In the genomic region with DNA sequence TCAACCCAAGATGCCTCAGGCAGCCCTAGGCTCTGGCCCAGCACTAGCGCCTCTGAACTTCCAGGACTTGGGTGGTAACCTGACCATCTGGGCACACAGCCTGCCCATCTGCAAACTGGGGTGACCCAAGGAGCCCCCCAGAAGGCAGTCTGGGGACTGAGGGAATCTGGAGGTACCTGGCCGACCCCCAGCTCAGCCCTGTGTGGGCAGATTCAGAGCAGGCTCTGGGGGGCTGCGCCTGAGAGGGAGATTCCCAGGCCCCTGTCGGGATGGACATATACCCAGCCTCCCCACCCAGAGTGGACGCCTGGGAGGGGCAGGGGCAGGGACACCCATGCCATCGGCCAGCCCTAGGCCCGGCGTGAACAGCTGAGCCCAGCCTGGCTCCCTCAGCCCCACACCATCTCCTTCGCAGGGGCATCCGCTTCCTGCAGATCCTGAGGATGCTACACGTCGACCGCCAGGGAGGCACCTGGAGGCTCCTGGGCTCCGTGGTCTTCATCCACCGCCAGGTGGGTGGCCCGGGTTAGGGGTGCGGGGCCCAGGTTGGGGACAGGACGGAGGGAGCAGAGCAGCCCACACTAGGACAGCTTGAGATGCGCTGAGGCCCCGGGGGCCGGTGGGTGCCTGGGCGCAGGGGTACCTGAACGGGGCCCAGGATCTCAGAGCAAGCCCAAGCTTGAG, we compare ENCODE assay signal across 26 cellular contexts.
"Had no signal": no experiment of that assay in that cellular context is flagged by ENCODE, and none has a peak within 500 bp of the region (broad histone marks: within the 10 kb centered on the region; RNA-seq: fewer than 3 reads in every experiment).

No MANE protein-coding gene starts in this region.

- H3K36me3 Mint-ChIP-seq: activated naive CD8-positive, alpha-beta T cell; immature natural killer cell; type B pancreatic cell; WTC11 had no signal

- ATAC-seq: activated CD4-positive, alpha-beta T cell treated with anti-CD3 and anti-CD28 coated beads for 36 hours; activated T-helper 17 cell treated with anti-CD3 and anti-CD28 coated beads, Interleukin-2, amount 50 U/mL, for 72 hours; naive thymus-derived CD4-positive, alpha-beta T cell; stimulated activated naive B cell treated with anti-CD40 and anti-IgM and Interleukin-4, amounts not matched to agents 10 μg/mL and 1 μg/mL and 100 μg/mL, for 72 hours; WTC11 had no signal

- H3K4me3 Mint-ChIP-seq: activated CD4-positive, alpha-beta T cell treated with anti-CD3 and anti-CD28 coated beads for 36 hours; activated naive CD8-positive, alpha-beta T cell; activated T-cell treated with anti-CD3 and anti-CD28 coated beads, Interleukin-2, amount 50 U/mL, for 24 hours; activated T-helper 17 cell treated with anti-CD3 and anti-CD28 coated beads, Interleukin-2, amount 50 U/mL, for 72 hours; immature natural killer cell; naive thymus-derived CD4-positive, alpha-beta T cell; neural crest cell; stimulated activated naive B cell treated with anti-CD40 and anti-IgM and Interleukin-4, amounts not matched to agents 10 μg/mL and 1 μg/mL and 100 μg/mL, for 72 hours; T-helper 1 cell treated with Interleukin-12 subunit alpha and Interleukin-12 subunit beta and Interleukin-4 antibody, amounts not matched to agents 30 μg/mL and 1 μg/mL, for 36 hours; type B pancreatic cell; WTC11 had no signal

- H3K27me3 Mint-ChIP-seq: activated CD4-positive, alpha-beta T cell treated with anti-CD3 and anti-CD28 coated beads for 36 hours; activated naive CD8-positive, alpha-beta T cell; activated T-cell treated with anti-CD3 and anti-CD28 coated beads, Interleukin-2, amount 50 U/mL, for 24 hours; activated T-helper 17 cell treated with anti-CD3 and anti-CD28 coated beads, Interleukin-2, amount 50 U/mL, for 72 hours; naive thymus-derived CD4-positive, alpha-beta T cell; stimulated activated naive B cell treated with anti-CD40 and anti-IgM and Interleukin-4, amounts not matched to agents 10 μg/mL and 1 μg/mL and 100 μg/mL, for 72 hours; type B pancreatic cell had no signal

- H3K27ac Mint-ChIP-seq: activated CD4-positive, alpha-beta T cell treated with anti-CD3 and anti-CD28 coated beads for 36 hours; activated naive CD8-positive, alpha-beta T cell; activated T-cell treated with anti-CD3 and anti-CD28 coated beads, Interleukin-2, amount 50 U/mL, for 24 hours; activated T-helper 17 cell treated with anti-CD3 and anti-CD28 coated beads, Interleukin-2, amount 50 U/mL, for 72 hours; immature natural killer cell; naive thymus-derived CD4-positive, alpha-beta T cell; stimulated activated naive B cell treated with anti-CD40 and anti-IgM and Interleukin-4, amounts not matched to agents 10 μg/mL and 1 μg/mL and 100 μg/mL, for 72 hours; T-helper 1 cell treated with Interleukin-12 subunit alpha and Interleukin-12 subunit beta and Interleukin-4 antibody, amounts not matched to agents 30 μg/mL and 1 μg/mL, for 36 hours; type B pancreatic cell; WTC11 had no signal

- H3K36me3 ChIP-seq: thoracic aorta had no signal

- FAIRE-seq: small intestine had no signal

- H3K4me1 Mint-ChIP-seq: activated CD4-positive, alpha-beta T cell treated with anti-CD3 and anti-CD28 coated beads for 36 hours; activated T-helper 17 cell treated with anti-CD3 and anti-CD28 coated beads, Interleukin-2, amount 50 U/mL, for 72 hours; naive thymus-derived CD4-positive, alpha-beta T cell; neural crest cell; stimulated activated naive B cell treated with anti-CD40 and anti-IgM and Interleukin-4, amounts not matched to agents 10 μg/mL and 1 μg/mL and 100 μg/mL, for 72 hours; WTC11 had no signal

- DNase-seq: activated CD4-positive, alpha-beta T cell treated with anti-CD3 and anti-CD28 coated beads for 36 hours; activated CD4-positive, alpha-beta T cell treated with anti-CD3 and anti-CD28 coated beads, Interleukin-2, amount 50 U/mL, for 4 hours; activated CD8-positive, alpha-beta memory T cell treated with anti-CD3 and anti-CD28 coated beads for 24 hours; activated CD8-positive, alpha-beta memory T cell treated with anti-CD3 and anti-CD28 coated beads, Interleukin-2, amount 50 U/mL, for 4 hours; activated naive CD4-positive, alpha-beta T cell; activated T-cell treated with anti-CD3 and anti-CD28 coated beads, Interleukin-2, amount 50 U/mL, for 24 hours; amygdala; dermis blood vessel endothelial cell; effector CD8-positive, alpha-beta T cell; erythroblast; foreskin fibroblast; immature natural killer cell; mesendoderm; small intestine; stimulated activated CD4-positive, alpha-beta T cell treated with anti-CD3 and anti-CD28 coated beads, Interleukin-15, amount 100 ng/mL, for 24 hours; stimulated activated CD8-positive, alpha-beta memory T cell treated with anti-CD3 and anti-CD28 coated beads, Interleukin-4, amount 100 ng/mL, for 48 hours; stimulated activated naive B cell treated with anti-CD40 and anti-IgM and Interleukin-4, amounts not matched to agents 10 μg/mL and 1 μg/mL and 100 μg/mL, for 72 hours; T1000 had no signal

- H3K9me3 Mint-ChIP-seq: activated T-cell treated with anti-CD3 and anti-CD28 coated beads, Interleukin-2, amount 50 U/mL, for 24 hours; activated T-helper 17 cell treated with anti-CD3 and anti-CD28 coated beads, Interleukin-2, amount 50 U/mL, for 72 hours; immature natural killer cell; naive thymus-derived CD4-positive, alpha-beta T cell; neural crest cell; stimulated activated naive B cell treated with anti-CD40 and anti-IgM and Interleukin-4, amounts not matched to agents 10 μg/mL and 1 μg/mL and 100 μg/mL, for 72 hours; T-helper 1 cell treated with Interleukin-12 subunit alpha and Interleukin-12 subunit beta and Interleukin-4 antibody, amounts not matched to agents 30 μg/mL and 1 μg/mL, for 36 hours; type B pancreatic cell; WTC11 had no signal

- H3K4me3 ChIP-seq: thoracic aorta had no signal

- H3K9me3 ChIP-seq: thoracic aorta had no signal

- H3K27ac ChIP-seq: thoracic aorta had no signal
